Comparison of ENCODE assay signal across 5 cellular contexts in the genomic region with DNA sequence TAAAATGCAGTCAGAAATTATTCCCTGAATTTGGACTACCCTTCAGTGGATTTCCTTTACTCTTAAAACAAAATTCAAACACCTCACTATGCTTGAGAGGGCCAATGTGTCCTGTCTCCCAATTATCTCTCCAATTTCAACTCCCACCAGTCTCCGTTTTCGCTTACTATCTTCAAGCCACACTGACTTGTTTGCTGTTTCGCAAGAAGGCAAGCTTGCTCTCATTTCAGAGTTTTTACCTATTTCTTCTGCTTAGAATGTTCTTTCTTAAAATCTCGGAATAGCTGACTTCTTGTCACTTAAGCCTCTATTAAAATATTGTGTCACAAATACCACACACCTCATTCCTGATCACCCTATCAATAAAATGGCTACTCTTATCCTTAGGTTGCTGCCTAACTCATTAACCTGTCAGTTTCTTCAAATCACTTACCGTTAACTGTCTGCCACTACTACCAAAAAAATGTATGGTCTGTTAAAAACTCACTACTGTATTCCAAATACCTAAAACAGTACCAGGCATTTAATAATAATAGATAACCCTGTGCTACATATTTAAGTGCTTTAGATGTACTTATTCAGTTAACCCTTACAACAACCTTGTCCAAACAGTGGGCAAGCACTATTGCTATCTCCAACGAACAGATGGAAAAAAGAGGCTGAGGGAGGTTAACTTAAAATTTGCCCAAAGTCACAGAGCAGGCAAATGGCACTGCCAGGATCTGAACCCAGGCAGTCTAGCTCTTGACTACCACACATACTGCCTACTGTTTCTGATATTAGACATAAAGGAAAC.
A peak's percentile ranks its signal among the peaks of the same experiment; 100 is the strongest.
TF ChIP-seq lines count a peak whose summit lies in the region.

No MANE protein-coding gene starts in this region.

TF ChIP-seq in SK-N-SH, 30 proteins besides CTCF, POLR2A, EP300 and RAD21:
- TF ChIP-seq MXI1 (IDR thresholded peaks at IDR 0.05; ENCODE audit: low read depth, low read length): no peak
- TF ChIP-seq NFIC (IDR thresholded peaks at IDR 0.05; ENCODE audit: borderline replicate concordance): no peak
- TF ChIP-seq NRF1 (IDR thresholded peaks at IDR 0.05; ENCODE audit: low read depth, low read length): no peak
- no peak for TF ChIP-seq FOSL2 (IDR thresholded peaks at IDR 0.05; ENCODE audit: borderline replicate concordance, low read depth)

TF ChIP-seq in SK-N-SH treated with all-trans-retinoic acid at 6 μM for 48 hours, 23 proteins besides CTCF, POLR2A, EP300 and RAD21 (continues in another document):
- no peak for TF ChIP-seq ZNF70 (CRISPR knock-in tag; IDR thresholded peaks at IDR 0.05)
- TF ChIP-seq SNAI2 (CRISPR knock-in tag; IDR thresholded peaks at IDR 0.05): no peak
- TF ChIP-seq GLIS3 (CRISPR knock-in tag; IDR thresholded peaks at IDR 0.05): no peak
- TF ChIP-seq PPARA (CRISPR knock-in tag; IDR thresholded peaks at IDR 0.05; ENCODE audit: borderline replicate concordance): no peak
- no peak for TF ChIP-seq ZFP30 (CRISPR knock-in tag; IDR thresholded peaks at IDR 0.05)
- TF ChIP-seq, protein P1, sequence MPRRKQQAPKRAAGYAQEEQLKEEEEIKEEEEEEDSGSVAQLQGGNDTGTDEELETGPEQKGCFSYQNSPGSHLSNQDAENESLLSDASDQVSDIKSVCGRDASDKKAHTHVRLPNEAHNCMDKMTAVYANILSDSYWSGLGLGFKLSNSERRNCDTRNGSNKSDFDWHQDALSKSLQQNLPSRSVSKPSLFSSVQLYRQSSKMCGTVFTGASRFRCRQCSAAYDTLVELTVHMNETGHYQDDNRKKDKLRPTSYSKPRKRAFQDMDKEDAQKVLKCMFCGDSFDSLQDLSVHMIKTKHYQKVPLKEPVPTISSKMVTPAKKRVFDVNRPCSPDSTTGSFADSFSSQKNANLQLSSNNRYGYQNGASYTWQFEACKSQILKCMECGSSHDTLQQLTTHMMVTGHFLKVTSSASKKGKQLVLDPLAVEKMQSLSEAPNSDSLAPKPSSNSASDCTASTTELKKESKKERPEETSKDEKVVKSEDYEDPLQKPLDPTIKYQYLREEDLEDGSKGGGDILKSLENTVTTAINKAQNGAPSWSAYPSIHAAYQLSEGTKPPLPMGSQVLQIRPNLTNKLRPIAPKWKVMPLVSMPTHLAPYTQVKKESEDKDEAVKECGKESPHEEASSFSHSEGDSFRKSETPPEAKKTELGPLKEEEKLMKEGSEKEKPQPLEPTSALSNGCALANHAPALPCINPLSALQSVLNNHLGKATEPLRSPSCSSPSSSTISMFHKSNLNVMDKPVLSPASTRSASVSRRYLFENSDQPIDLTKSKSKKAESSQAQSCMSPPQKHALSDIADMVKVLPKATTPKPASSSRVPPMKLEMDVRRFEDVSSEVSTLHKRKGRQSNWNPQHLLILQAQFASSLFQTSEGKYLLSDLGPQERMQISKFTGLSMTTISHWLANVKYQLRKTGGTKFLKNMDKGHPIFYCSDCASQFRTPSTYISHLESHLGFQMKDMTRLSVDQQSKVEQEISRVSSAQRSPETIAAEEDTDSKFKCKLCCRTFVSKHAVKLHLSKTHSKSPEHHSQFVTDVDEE (CRISPR knock-in tag; IDR thresholded peaks at IDR 0.05): no peak
- TF ChIP-seq, protein P2, sequence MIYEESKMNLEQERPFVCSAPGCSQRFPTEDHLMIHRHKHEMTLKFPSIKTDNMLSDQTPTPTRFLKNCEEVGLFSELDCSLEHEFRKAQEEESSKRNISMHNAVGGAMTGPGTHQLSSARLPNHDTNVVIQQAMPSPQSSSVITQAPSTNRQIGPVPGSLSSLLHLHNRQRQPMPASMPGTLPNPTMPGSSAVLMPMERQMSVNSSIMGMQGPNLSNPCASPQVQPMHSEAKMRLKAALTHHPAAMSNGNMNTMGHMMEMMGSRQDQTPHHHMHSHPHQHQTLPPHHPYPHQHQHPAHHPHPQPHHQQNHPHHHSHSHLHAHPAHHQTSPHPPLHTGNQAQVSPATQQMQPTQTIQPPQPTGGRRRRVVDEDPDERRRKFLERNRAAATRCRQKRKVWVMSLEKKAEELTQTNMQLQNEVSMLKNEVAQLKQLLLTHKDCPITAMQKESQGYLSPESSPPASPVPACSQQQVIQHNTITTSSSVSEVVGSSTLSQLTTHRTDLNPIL (CRISPR knock-in tag; IDR thresholded peaks at IDR 0.05; ENCODE audit: low read depth): no peak
- TF ChIP-seq TOX (CRISPR knock-in tag; IDR thresholded peaks at IDR 0.05; ENCODE audit: borderline replicate concordance): no peak

TF ChIP-seq in HEK293T, 16 proteins besides CTCF, POLR2A, EP300 and RAD21:
- TF ChIP-seq, protein P3, sequence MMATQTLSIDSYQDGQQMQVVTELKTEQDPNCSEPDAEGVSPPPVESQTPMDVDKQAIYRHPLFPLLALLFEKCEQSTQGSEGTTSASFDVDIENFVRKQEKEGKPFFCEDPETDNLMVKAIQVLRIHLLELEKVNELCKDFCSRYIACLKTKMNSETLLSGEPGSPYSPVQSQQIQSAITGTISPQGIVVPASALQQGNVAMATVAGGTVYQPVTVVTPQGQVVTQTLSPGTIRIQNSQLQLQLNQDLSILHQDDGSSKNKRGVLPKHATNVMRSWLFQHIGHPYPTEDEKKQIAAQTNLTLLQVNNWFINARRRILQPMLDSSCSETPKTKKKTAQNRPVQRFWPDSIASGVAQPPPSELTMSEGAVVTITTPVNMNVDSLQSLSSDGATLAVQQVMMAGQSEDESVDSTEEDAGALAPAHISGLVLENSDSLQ (IDR thresholded peaks at IDR 0.05): 0 out of 2 replicates have a peak, but pooled peaks have one; percentile 28
- TF ChIP-seq ELF4 (IDR thresholded peaks at IDR 0.05): no peak
TF ChIP-seq in HEK293T: peak in this region for 1.

TF ChIP-seq in GM12878, 131 proteins besides CTCF, POLR2A, EP300 and RAD21:
- TF ChIP-seq BRCA1 (IDR thresholded peaks at IDR 0.05; ENCODE audit: low read depth, low read length) (no peak), JUNB (IDR thresholded peaks at IDR 0.05) (no peak), GABPA (IDR thresholded peaks at IDR 0.05; ENCODE audit: low read depth) (no peak), PML (IDR thresholded peaks at IDR 0.05; ENCODE audit: low read length) (no peak), MXI1 (IDR thresholded peaks at IDR 0.05; ENCODE audit: low read depth, low read length) (no peak), EED (IDR thresholded peaks at IDR 0.05; ENCODE audit: low read depth) (no peak), RFX5 (IDR thresholded peaks at IDR 0.05; ENCODE audit: low read depth, low read length) (no peak), ASH2L (IDR thresholded peaks at IDR 0.05; ENCODE audit: borderline replicate concordance, low read depth) (no peak), NFIC (IDR thresholded peaks at IDR 0.05; ENCODE audit: low read depth, low read length) (no peak), RUNX3 (IDR thresholded peaks at IDR 0.05; ENCODE audit: low read length) (no peak), SMARCA5 (IDR thresholded peaks at IDR 0.05) (no peak), NR2C2 (IDR thresholded peaks at IDR 0.05; ENCODE audit: borderline replicate concordance, control insufficient read depth, insufficient read length, low read depth) (no peak), MTA2 (IDR thresholded peaks at IDR 0.05; ENCODE audit: low read depth) (no peak), HDAC6 (IDR thresholded peaks at IDR 0.05; ENCODE audit: unreplicated experiment) (no peak), HDGF (IDR thresholded peaks at IDR 0.05) (no peak), CREM (IDR thresholded peaks at IDR 0.05; ENCODE audit: low read depth) (no peak), YY1 (IDR thresholded peaks at IDR 0.05; ENCODE audit: low read depth, low read length) (no peak)
- TF ChIP-seq, protein P4, sequence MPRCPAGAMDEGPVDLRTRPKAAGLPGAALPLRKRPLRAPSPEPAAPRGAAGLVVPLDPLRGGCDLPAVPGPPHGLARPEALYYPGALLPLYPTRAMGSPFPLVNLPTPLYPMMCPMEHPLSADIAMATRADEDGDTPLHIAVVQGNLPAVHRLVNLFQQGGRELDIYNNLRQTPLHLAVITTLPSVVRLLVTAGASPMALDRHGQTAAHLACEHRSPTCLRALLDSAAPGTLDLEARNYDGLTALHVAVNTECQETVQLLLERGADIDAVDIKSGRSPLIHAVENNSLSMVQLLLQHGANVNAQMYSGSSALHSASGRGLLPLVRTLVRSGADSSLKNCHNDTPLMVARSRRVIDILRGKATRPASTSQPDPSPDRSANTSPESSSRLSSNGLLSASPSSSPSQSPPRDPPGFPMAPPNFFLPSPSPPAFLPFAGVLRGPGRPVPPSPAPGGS (IDR thresholded peaks at IDR 0.05; ENCODE audit: borderline replicate concordance, insufficient read depth, low read depth, low read length, poor library complexity, severe bottlenecking): no peak
- TF ChIP-seq, protein P5, sequence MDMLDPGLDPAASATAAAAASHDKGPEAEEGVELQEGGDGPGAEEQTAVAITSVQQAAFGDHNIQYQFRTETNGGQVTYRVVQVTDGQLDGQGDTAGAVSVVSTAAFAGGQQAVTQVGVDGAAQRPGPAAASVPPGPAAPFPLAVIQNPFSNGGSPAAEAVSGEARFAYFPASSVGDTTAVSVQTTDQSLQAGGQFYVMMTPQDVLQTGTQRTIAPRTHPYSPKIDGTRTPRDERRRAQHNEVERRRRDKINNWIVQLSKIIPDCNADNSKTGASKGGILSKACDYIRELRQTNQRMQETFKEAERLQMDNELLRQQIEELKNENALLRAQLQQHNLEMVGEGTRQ (IDR thresholded peaks at IDR 0.05; ENCODE audit: borderline replicate concordance, low read depth, low read length): no peak
- TF ChIP-seq, protein P3 (IDR thresholded peaks at IDR 0.05): no peak

TF ChIP-seq in neural cell, 6 proteins besides CTCF, POLR2A, EP300 and RAD21:
- TF ChIP-seq TAF1 (IDR thresholded peaks at IDR 0.05; ENCODE audit: low read depth) (no peak), POLR2AphosphoS5 (IDR thresholded peaks at IDR 0.05) (no peak), MXI1 (conservative IDR thresholded peaks at IDR 0.05; ENCODE audit: poor library complexity, severe bottlenecking) (no peak), SMC3 (conservative IDR thresholded peaks at IDR 0.05; ENCODE audit: poor library complexity) (no peak), EZH2 (IDR thresholded peaks at IDR 0.05; ENCODE audit: borderline replicate concordance, insufficient read depth, low read length, poor library complexity, severe bottlenecking) (no peak)
- TF ChIP-seq, protein P6, sequence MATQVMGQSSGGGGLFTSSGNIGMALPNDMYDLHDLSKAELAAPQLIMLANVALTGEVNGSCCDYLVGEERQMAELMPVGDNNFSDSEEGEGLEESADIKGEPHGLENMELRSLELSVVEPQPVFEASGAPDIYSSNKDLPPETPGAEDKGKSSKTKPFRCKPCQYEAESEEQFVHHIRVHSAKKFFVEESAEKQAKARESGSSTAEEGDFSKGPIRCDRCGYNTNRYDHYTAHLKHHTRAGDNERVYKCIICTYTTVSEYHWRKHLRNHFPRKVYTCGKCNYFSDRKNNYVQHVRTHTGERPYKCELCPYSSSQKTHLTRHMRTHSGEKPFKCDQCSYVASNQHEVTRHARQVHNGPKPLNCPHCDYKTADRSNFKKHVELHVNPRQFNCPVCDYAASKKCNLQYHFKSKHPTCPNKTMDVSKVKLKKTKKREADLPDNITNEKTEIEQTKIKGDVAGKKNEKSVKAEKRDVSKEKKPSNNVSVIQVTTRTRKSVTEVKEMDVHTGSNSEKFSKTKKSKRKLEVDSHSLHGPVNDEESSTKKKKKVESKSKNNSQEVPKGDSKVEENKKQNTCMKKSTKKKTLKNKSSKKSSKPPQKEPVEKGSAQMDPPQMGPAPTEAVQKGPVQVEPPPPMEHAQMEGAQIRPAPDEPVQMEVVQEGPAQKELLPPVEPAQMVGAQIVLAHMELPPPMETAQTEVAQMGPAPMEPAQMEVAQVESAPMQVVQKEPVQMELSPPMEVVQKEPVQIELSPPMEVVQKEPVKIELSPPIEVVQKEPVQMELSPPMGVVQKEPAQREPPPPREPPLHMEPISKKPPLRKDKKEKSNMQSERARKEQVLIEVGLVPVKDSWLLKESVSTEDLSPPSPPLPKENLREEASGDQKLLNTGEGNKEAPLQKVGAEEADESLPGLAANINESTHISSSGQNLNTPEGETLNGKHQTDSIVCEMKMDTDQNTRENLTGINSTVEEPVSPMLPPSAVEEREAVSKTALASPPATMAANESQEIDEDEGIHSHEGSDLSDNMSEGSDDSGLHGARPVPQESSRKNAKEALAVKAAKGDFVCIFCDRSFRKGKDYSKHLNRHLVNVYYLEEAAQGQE (IDR thresholded peaks at IDR 0.05; ENCODE audit: borderline replicate concordance): no peak
